ENCODE assay signal across 9 cellular contexts in genomic region chr11:34263462-34264186, GRCh38.
DNase-seq lines count a peak whose midpoint lies in the region; ATAC-seq and TF ChIP-seq lines count a peak whose summit lies in the region.
"Had no signal": no experiment of that assay in that cellular context is flagged by ENCODE, and none has a peak within 500 bp of the region (broad histone marks: within the 10 kb centered on the region; RNA-seq: fewer than 3 reads in every experiment).

No MANE protein-coding gene starts in this region.

- H3K4me1 ChIP-seq in HCT116 (ENCODE audit: control insufficient read depth in 1 of 2, insufficient read depth in 2 of 2, low read length in 2 of 2) (peaks cover 37 to 44% of the 10 kb centered on the region in 2 experiments), PC-9 (replicated peaks; ENCODE audit: insufficient read depth) (peaks cover 73% of the 10 kb centered on the region), stomach (peaks cover 0 to 32% (median 19%) of the 10 kb centered on the region in 4 donors)

- RAD21 ChIA-PET in HCT116 (lab: Charles Lee; ENCODE audit: low non-redundant PET in 1 of 2, low total read pairs in 2 of 2, uncharacterized antibody in 2 of 2, unreplicated experiment in 2 of 2) = interaction anchor here (0.8 to 2.1 kb wide), 5 partner anchors 11 to 89 kb away, joined by 3 to 6 read pairs (median 4); no protein-coding TSS in a partner anchor

- no peak overlapping the region for H3K27ac Mint-ChIP-seq in naive thymus-derived CD8-positive, alpha-beta T cell

- H4K20me1 ChIP-seq in HCT116 (ENCODE audit: insufficient read depth) = no peaks in the 10 kb centered on the region
- no peaks in the 10 kb centered on the region for H4K20me1 ChIP-seq in PC-9 (ENCODE audit: insufficient read depth)

- no peak for TF ChIP-seq CTCF in HCT116 (IDR thresholded peaks at IDR 0.05 in 2 of 3, conservative IDR thresholded peaks at IDR 0.05 in 1 of 3; ENCODE audit: borderline replicate concordance in 1 of 3, insufficient read depth in 1 of 3, low read depth in 2 of 3, low read length in 2 of 3)
- TF ChIP-seq CTCF in PC-9 (conservative IDR thresholded peaks at IDR 0.05) = no peak
- no peak for TF ChIP-seq CTCF in fibroblast of villous mesenchyme (IDR thresholded peaks at IDR 0.05; ENCODE audit: insufficient read depth, low read depth, low read length)
- TF ChIP-seq CTCF in stomach (IDR thresholded peaks at IDR 0.05) = no peak

- H3K27me3 ChIP-seq in HCT116 (ENCODE audit: insufficient read depth, low read length) (no peaks in the 10 kb centered on the region), PC-9 (ENCODE audit: insufficient read depth, low read depth) (no peaks in the 10 kb centered on the region), stomach (no peaks in the 10 kb centered on the region)

- no peak for TF ChIP-seq EP300 in stomach (IDR thresholded peaks at IDR 0.05)

- peaks cover 43% of the 10 kb centered on the region for H3F3A ChIP-seq in PC-9 (ENCODE audit: insufficient read depth, low read depth)

- CTCF ChIA-PET in HCT116 (lab: Charles Lee) (interaction anchor here (0.9 to 2.1 kb wide), 2 partner anchors 11 to 89 kb away, joined by 3 to 12 read pairs; no protein-coding TSS in a partner anchor), PC-9 (lab: Charles Lee) (interaction anchor here (0.7 to 2.4 kb wide), 4 partner anchors 13 to 94 kb away, joined by 3 to 11 read pairs (median 5); partner anchors contain the start of gene ABTB2)

- H3K36me3 ChIP-seq in HCT116 (ENCODE audit: control insufficient read depth in 1 of 2, insufficient read depth in 2 of 2, low read length in 2 of 2) (no peaks in the 10 kb centered on the region), PC-9 (ENCODE audit: low read depth) (no peaks in the 10 kb centered on the region), stomach (no peaks in the 10 kb centered on the region)

- no peaks in the 10 kb centered on the region for H3K36me3 Mint-ChIP-seq in naive thymus-derived CD8-positive, alpha-beta T cell

- WGBS in stomach, 5 donors = 83 to 91% (median 89%) methylated on average over 8 of the region's 8 CpGs

- TSS peak; percentile 95 for BruUV-seq in HCT116 (replicated peaks; lab: Mats Ljungman, UMichigan)
- TSS peak; percentile 87 for BruUV-seq in PC-9 (replicated peaks; lab: Mats Ljungman, UMichigan)

- H3K4me3 Mint-ChIP-seq in naive thymus-derived CD8-positive, alpha-beta T cell = no peak overlapping the region

- H3K4me2 ChIP-seq in HCT116 (ENCODE audit: low read length) (peak overlapping the region; percentile 77), PC-9 (peak overlapping the region; percentile 27)

- H3K27ac ChIP-seq in HCT116 (ENCODE audit: low read depth, low read length) (peak overlapping the region; percentile 90), PC-9 (peak overlapping the region; percentile 79), stomach (peak overlapping the region in 2 of 5 donors; percentile 3 to 43)
- H3K27ac ChIP-seq: coronary artery had no signal

- no peak overlapping the region for H2AFZ ChIP-seq in HCT116 (ENCODE audit: low read depth, low read length, poor library complexity, severe bottlenecking)
- no peak overlapping the region for H2AFZ ChIP-seq in PC-9

- H3K27me3 Mint-ChIP-seq in naive thymus-derived CD8-positive, alpha-beta T cell = no peaks in the 10 kb centered on the region

- H3K4me3 ChIP-seq in HCT116 (replicated peaks in 1 of 2; ENCODE audit: low read depth in 1 of 2, low read length in 2 of 2) (peak overlapping the region in 1 of 2 experiments; percentile 41; a peak in 3 of 4 replicates), PC-9 (no peak overlapping the region), fibroblast of villous mesenchyme (ENCODE audit: low read depth, low read length) (no peak overlapping the region), stomach (no peak overlapping the region)
- H3K4me3 ChIP-seq: coronary artery had no signal

- no peaks in the 10 kb centered on the region for H3K9me2 ChIP-seq in HCT116 (ENCODE audit: insufficient read depth)
- H3K9me2 ChIP-seq in PC-9 (ENCODE audit: insufficient read depth) = no peaks in the 10 kb centered on the region

- intact Hi-C loops in HCT116 (cut with micrococcal nuclease) = loop anchor here (5.0 kb wide), 1 partner anchor 94 kb away; the partner anchor contains the start of gene ABTB2
- intact Hi-C loops in PC-9 (cut with micrococcal nuclease; ENCODE audit: unreplicated experiment) = loop anchor here (1.0 to 5.0 kb wide), 7 partner anchors 11 to 95 kb away; partner anchors contain the start of gene ABTB2
- intact Hi-C loops in stomach (cut with DNase I; ENCODE audit: low total_unique reads) = no loop called here

- H3K9ac ChIP-seq in HCT116 (ENCODE audit: low read length) = peak overlapping the region; percentile 64

- peak; percentile 63 for TF ChIP-seq RAD21 in HCT116 (IDR thresholded peaks at IDR 0.05; ENCODE audit: low read depth)

- peak; percentile 96 for ATAC-seq in HCT116
- no peak for ATAC-seq in GM21381 (IDR thresholded peaks at IDR 0.05; ENCODE audit: unreplicated experiment)
- ATAC-seq in GM19467 (IDR thresholded peaks at IDR 0.05; ENCODE audit: unreplicated experiment) = no peak
- no peak for ATAC-seq in naive thymus-derived CD8-positive, alpha-beta T cell
- ATAC-seq in GM18861 (IDR thresholded peaks at IDR 0.05; ENCODE audit: unreplicated experiment) = no peak

- TF ChIP-seq POLR2A in HCT116 (IDR thresholded peaks at IDR 0.05; ENCODE audit: borderline replicate concordance, extremely low read depth, insufficient read depth, insufficient read length) (no peak), stomach (IDR thresholded peaks at IDR 0.05) (no peak)

- DNase-seq in HCT116 (ENCODE audit: low read depth, low spot score) = peak; percentile 99
- peak; percentile 94 to 99 for DNase-seq in PC-9
- peak; percentile 82 for DNase-seq in fibroblast of villous mesenchyme (ENCODE audit: low read depth)
- peak; percentile 84 for DNase-seq in stomach
- no peak for DNase-seq in naive thymus-derived CD8-positive, alpha-beta T cell

- POLR2A ChIA-PET in HCT116 (lab: Charles Lee) (interaction anchor here (0.6 to 2.6 kb wide), 13 partner anchors 9 to 232 kb away, joined by 3 to 15 read pairs (median 3); partner anchors contain the start of gene ABTB2), PC-9 (lab: Charles Lee; ENCODE audit: unreplicated experiment) (interaction anchor here (0.6 to 0.9 kb wide), 6 partner anchors 16 to 94 kb away, joined by 3 to 5 read pairs (median 4); no protein-coding TSS in a partner anchor)
- POLR2A ChIA-PET in naive thymus-derived CD8-positive, alpha-beta T cell (lab: Charles Lee) = interaction anchor here (1.4 kb wide), 1 partner anchor 10 kb away, joined by 4 read pairs; no protein-coding TSS in a partner anchor

- no peaks in the 10 kb centered on the region for H3K79me2 ChIP-seq in HCT116 (ENCODE audit: insufficient read depth, low read length)
- peaks cover 88% of the 10 kb centered on the region for H3K79me2 ChIP-seq in PC-9 (ENCODE audit: low read depth)

- no peaks in the 10 kb centered on the region for H3K9me3 Mint-ChIP-seq in naive thymus-derived CD8-positive, alpha-beta T cell

- H3K9me3 ChIP-seq in HCT116 (ENCODE audit: control insufficient read depth in 1 of 2, insufficient read depth in 1 of 2, low read depth in 1 of 2, low read length in 2 of 2) = no peaks in the 10 kb centered on the region
- no peaks in the 10 kb centered on the region for H3K9me3 ChIP-seq in PC-9 (ENCODE audit: insufficient read depth, low read depth)
- H3K9me3 ChIP-seq in stomach = no peaks in the 10 kb centered on the region

- peaks cover 10 to 17% (median 13%) of the 10 kb centered on the region in 4 donors for H3K4me1 Mint-ChIP-seq in naive thymus-derived CD8-positive, alpha-beta T cell

TF ChIP-seq in HCT116, 20 proteins besides CTCF, POLR2A, EP300 and RAD21 (continues in another document):
- TF ChIP-seq ELF1 (IDR thresholded peaks at IDR 0.05; ENCODE audit: borderline replicate concordance, low read depth) (no peak), ZNF274 (IDR thresholded peaks at IDR 0.05; ENCODE audit: low read depth, low read length) (no peak), REST (IDR thresholded peaks at IDR 0.05; ENCODE audit: low read depth) (no peak), SIN3A (IDR thresholded peaks at IDR 0.05; ENCODE audit: low read depth) (peak; percentile 60)

Comparison
In these comparisons a context has a peak if more than half of its experiments do, and no peak if none do; other contexts are left out.
1. DNase-seq: peak in HCT116 (single experiment), PC-9 (2 of 2), fibroblast of villous mesenchyme (single experiment) and stomach (single experiment); none in naive thymus-derived CD8-positive, alpha-beta T cell (0 of 10).